ENCODE assay signal across 8 cellular contexts in genomic region chrX:75211976-75212375, GRCh38.
"Had no signal": no experiment of that assay in that cellular context is flagged by ENCODE, and none has a peak within 500 bp of the region (broad histone marks: within the 10 kb centered on the region; RNA-seq: fewer than 3 reads in every experiment).

No MANE protein-coding gene starts in this region.

- DNase-seq: GDM1, GF-D8 had no signal

- ATAC-seq: GM12878 had no signal

- H3K4me3 ChIP-seq: GM12878 had no signal

- FAIRE-seq: G401.6, GM12878, GM12891, GM12892, GM18507, GM19239 had no signal
